Comparison of ENCODE assay signal across 23 cellular contexts in genomic region chr11:130995266-130995665, GRCh38.
"Had no signal": no experiment of that assay in that cellular context is flagged by ENCODE, and none has a peak within 500 bp of the region (broad histone marks: within the 10 kb centered on the region; RNA-seq: fewer than 3 reads in every experiment).

No MANE protein-coding gene starts in this region.

- H3K36me3 Mint-ChIP-seq: naive thymus-derived CD4-positive, alpha-beta T cell; neural progenitor cell had no signal

- H3K36me3 ChIP-seq: brain microvascular endothelial cell, gastrocnemius medialis, heart left ventricle, left ventricle myocardium inferior, neural progenitor cell, ovary, right lobe of liver, stomach had no signal

- H3K4me1 Mint-ChIP-seq: activated CD4-positive, alpha-beta T cell treated with anti-CD3 and anti-CD28 coated beads, Interleukin-2, amount 10 ng/mL, durations not matched to agents 7 days and 5 days; activated naive CD8-positive, alpha-beta T cell treated with anti-CD3 and anti-CD28 coated beads, Interleukin-2, amount 50 U/mL, for 24 hours; naive thymus-derived CD4-positive, alpha-beta T cell; neural progenitor cell had no signal

- H2AFZ ChIP-seq: neural progenitor cell had no signal

- H3K27ac Mint-ChIP-seq: activated CD4-positive, alpha-beta T cell treated with anti-CD3 and anti-CD28 coated beads, Interleukin-2, amount 10 ng/mL, durations not matched to agents 7 days and 5 days; activated CD8-positive, alpha-beta T cell treated with anti-CD3 and anti-CD28 coated beads, Interleukin-2, amount 10 ng/mL, durations not matched to agents 7 days and 5 days; activated naive CD4-positive, alpha-beta T cell treated with anti-CD3 and anti-CD28 coated beads for 36 hours; activated naive CD8-positive, alpha-beta T cell treated with anti-CD3 and anti-CD28 coated beads, Interleukin-2, amount 50 U/mL, for 24 hours; activated T-cell treated with anti-CD3 and anti-CD28 coated beads, Interleukin-2, amount 50 U/mL, for 24 hours; naive thymus-derived CD4-positive, alpha-beta T cell; neural progenitor cell had no signal

- H3K9me3 ChIP-seq: gastrocnemius medialis, heart left ventricle, left ventricle myocardium inferior, ovary, right lobe of liver, stomach had no signal

- H3K4me3 ChIP-seq: coronary artery, gastrocnemius medialis, heart left ventricle, left ventricle myocardium inferior, neural progenitor cell, ovary, right lobe of liver, stomach had no signal

- H3K27me3 ChIP-seq: brain microvascular endothelial cell, gastrocnemius medialis, heart left ventricle, neural progenitor cell, ovary, right lobe of liver had no signal

- H3K4me3 Mint-ChIP-seq: activated CD4-positive, alpha-beta T cell treated with anti-CD3 and anti-CD28 coated beads, Interleukin-2, amount 10 ng/mL, durations not matched to agents 7 days and 5 days; activated CD8-positive, alpha-beta T cell treated with anti-CD3 and anti-CD28 coated beads, Interleukin-2, amount 10 ng/mL, durations not matched to agents 7 days and 5 days; activated naive CD4-positive, alpha-beta T cell treated with anti-CD3 and anti-CD28 coated beads for 36 hours; activated naive CD8-positive, alpha-beta T cell treated with anti-CD3 and anti-CD28 coated beads, Interleukin-2, amount 50 U/mL, for 24 hours; activated T-cell treated with anti-CD3 and anti-CD28 coated beads, Interleukin-2, amount 50 U/mL, for 24 hours; naive thymus-derived CD4-positive, alpha-beta T cell; neural progenitor cell had no signal

- H3K27ac ChIP-seq: brain microvascular endothelial cell, coronary artery, gastrocnemius medialis, heart left ventricle, left ventricle myocardium inferior, neural progenitor cell, ovary, right lobe of liver, stomach had no signal

- H3K4me1 ChIP-seq: gastrocnemius medialis, heart left ventricle, left ventricle myocardium inferior, neural progenitor cell, right lobe of liver, stomach had no signal

- H3K4me2 ChIP-seq: neural progenitor cell had no signal

- DNase-seq: activated CD4-positive, alpha-beta T cell treated with anti-CD3 and anti-CD28 coated beads, Interleukin-2, amount 10 ng/mL, durations not matched to agents 7 days and 5 days; activated CD8-positive, alpha-beta T cell treated with anti-CD3 and anti-CD28 coated beads, Interleukin-2, amount 10 ng/mL, durations not matched to agents 7 days and 5 days; activated naive CD4-positive, alpha-beta T cell treated with anti-CD3 and anti-CD28 coated beads for 36 hours; activated naive CD8-positive, alpha-beta T cell treated with anti-CD3 and anti-CD28 coated beads, Interleukin-2, amount 50 U/mL, for 24 hours; activated T-cell treated with anti-CD3 and anti-CD28 coated beads, Interleukin-2, amount 50 U/mL, for 24 hours; brain microvascular endothelial cell; central memory CD4-positive, alpha-beta T cell; erythroblast; gastrocnemius medialis; heart left ventricle; kidney glomerular epithelial cell; left ventricle myocardium inferior; mesenchymal stem cell; naive thymus-derived CD4-positive, alpha-beta T cell; ovary; right lobe of liver; small intestine; stimulated activated CD4-positive, alpha-beta T cell treated with anti-CD3 and anti-CD28 coated beads, Interleukin-4, amount 100 ng/mL, for 1 hour; stomach; T1000; trophoblast cell had no signal

- H3K27me3 Mint-ChIP-seq: activated CD4-positive, alpha-beta T cell treated with anti-CD3 and anti-CD28 coated beads, Interleukin-2, amount 10 ng/mL, durations not matched to agents 7 days and 5 days; activated T-cell treated with anti-CD3 and anti-CD28 coated beads, Interleukin-2, amount 50 U/mL, for 24 hours had no signal

- H3K9me3 Mint-ChIP-seq: activated CD4-positive, alpha-beta T cell treated with anti-CD3 and anti-CD28 coated beads, Interleukin-2, amount 10 ng/mL, durations not matched to agents 7 days and 5 days; activated naive CD4-positive, alpha-beta T cell treated with anti-CD3 and anti-CD28 coated beads for 36 hours; activated naive CD8-positive, alpha-beta T cell treated with anti-CD3 and anti-CD28 coated beads, Interleukin-2, amount 50 U/mL, for 24 hours; activated T-cell treated with anti-CD3 and anti-CD28 coated beads, Interleukin-2, amount 50 U/mL, for 24 hours; neural progenitor cell had no signal
